ENCODE assay signal across 19 cellular contexts in genomic region chr22:49798486-49799151, GRCh38. TPM values are rescaled to one million over a fixed set of nuclear protein-coding genes. Genes with fewer than 3 reads are reported as not detected.
DNase-seq lines count a peak whose midpoint lies in the region; ATAC-seq, FAIRE-seq and TF ChIP-seq lines count a peak whose summit lies in the region.
"Had no signal": no experiment of that assay in that cellular context is flagged by ENCODE, and none has a peak within 500 bp of the region (broad histone marks: within the 10 kb centered on the region; RNA-seq: fewer than 3 reads in every experiment).

No MANE protein-coding gene starts in this region.

- FAIRE-seq in HepG2 (lab: Jason Lieb, UNC), result no peak
- FAIRE-seq in astrocyte (lab: Jason Lieb, UNC), result no peak
- FAIRE-seq: A204.1, D721Med, GM12892 had no signal

- H3K4me1 Mint-ChIP-seq in astrocyte (ENCODE audit: low read depth, unreplicated experiment), result no peaks in the 10 kb centered on the region
- H3K4me1 Mint-ChIP-seq: GM23338 had no signal

- no peak overlapping the region for H3K27ac ChIP-seq in HepG2 (ENCODE audit: extremely low read length, insufficient read depth, low read length)
- H3K27ac ChIP-seq in right lobe of liver, result no peak overlapping the region
- no peak overlapping the region for H3K27ac ChIP-seq in astrocyte (ENCODE audit: low read depth, low read length)

- no peak overlapping the region for H3K4me3 ChIP-seq in HepG2 (replicated peaks in 1 of 3; ENCODE audit: insufficient read depth in 1 of 3, low read depth in 2 of 3, low read length in 3 of 3)
- H3K4me3 ChIP-seq in right lobe of liver, result no peak overlapping the region
- H3K4me3 ChIP-seq in astrocyte (ENCODE audit: insufficient read depth, low read depth, low read length), result no peak overlapping the region
- H3K4me3 ChIP-seq in mucosa of descending colon, result no peak overlapping the region
- H3K4me3 ChIP-seq: GM23338 had no signal

- TF ChIP-seq EP300 in HepG2 (IDR thresholded peaks at IDR 0.05; ENCODE audit: low read depth in 2 of 2, low read length in 2 of 2) (no peak), HepG2 (CRISPR knock-in tag; IDR thresholded peaks at IDR 0.05; ENCODE audit: borderline replicate concordance) (no peak)

- H3K9ac ChIP-seq in HepG2 (ENCODE audit: insufficient read depth, low read depth, low read length) (no peak overlapping the region), astrocyte (ENCODE audit: low read length) (no peak overlapping the region)

- H3K9me3 Mint-ChIP-seq in astrocyte (ENCODE audit: unreplicated experiment), result no peaks in the 10 kb centered on the region
- H3K9me3 Mint-ChIP-seq: CD8-positive, alpha-beta T cell; GM23338 had no signal

- H3K27ac Mint-ChIP-seq in astrocyte (ENCODE audit: unreplicated experiment), result no peak overlapping the region
- H3K27ac Mint-ChIP-seq: B cell; CD8-positive, alpha-beta T cell; GM23338 had no signal

- no peaks in the 10 kb centered on the region for H3K4me1 ChIP-seq in HepG2 (ENCODE audit: insufficient read depth, low read length)
- H3K4me1 ChIP-seq in right lobe of liver, result no peaks in the 10 kb centered on the region
- H3K4me1 ChIP-seq in astrocyte (ENCODE audit: insufficient read depth, low read length), result no peaks in the 10 kb centered on the region
- H3K4me1 ChIP-seq in mucosa of descending colon (ENCODE audit: low read depth), result no peaks in the 10 kb centered on the region

- POLR2A ChIA-PET in HepG2 (lab: Yijun Ruan, JAX), result no interaction called here

- intact Hi-C loops in HepG2 (cut with micrococcal nuclease; ENCODE audit: unreplicated experiment), result no loop called here
- intact Hi-C loops in right lobe of liver (cut with DNase I), result no loop called here
- intact Hi-C loops in mucosa of descending colon (cut with DNase I, micrococcal nuclease), result no loop called here

- TF ChIP-seq POLR2A in HepG2 (IDR thresholded peaks at IDR 0.05; ENCODE audit: insufficient read depth in 1 of 2, low read depth in 2 of 2, low read length in 2 of 2) (no peak), right lobe of liver (IDR thresholded peaks at IDR 0.05) (no peak)

- in situ Hi-C loops in HepG2 (cut with HindIII; ENCODE audit: extremely low pct_ligation_motif_present, low pct_unique_long_range_greater_than_20kb), result no loop called here

- TF ChIP-seq CTCF in HepG2 (CRISPR knock-in tag; IDR thresholded peaks at IDR 0.05), result no peak
- no peak for TF ChIP-seq CTCF in right lobe of liver (IDR thresholded peaks at IDR 0.05)
- TF ChIP-seq CTCF in astrocyte (IDR thresholded peaks at IDR 0.05; ENCODE audit: insufficient read depth, low read depth, low read length), result no peak
- TF ChIP-seq CTCF in mucosa of descending colon (IDR thresholded peaks at IDR 0.05), result no peak

- peak overlapping the region; percentile 62 for H3K4me3 Mint-ChIP-seq in astrocyte (ENCODE audit: unreplicated experiment)
- H3K4me3 Mint-ChIP-seq: B cell; CD8-positive, alpha-beta T cell; GM23338 had no signal

- no peaks in the 10 kb centered on the region for H3K27me3 ChIP-seq in HepG2 (ENCODE audit: control insufficient read depth in 1 of 2, insufficient read depth in 2 of 2, low read length in 2 of 2)
- no peaks in the 10 kb centered on the region for H3K27me3 ChIP-seq in right lobe of liver
- H3K27me3 ChIP-seq in astrocyte (ENCODE audit: insufficient read depth, low read length), result no peaks in the 10 kb centered on the region

- H3K79me2 ChIP-seq in HepG2 (ENCODE audit: insufficient read depth, low read length) (peaks cover 37% of the 10 kb centered on the region), astrocyte (ENCODE audit: insufficient read depth, low read length) (peaks cover 90% of the 10 kb centered on the region)

- no peak for ATAC-seq in HepG2
- ATAC-seq in right lobe of liver, result no peak
- peak; percentile 5 for ATAC-seq in mucosa of descending colon
- ATAC-seq in HG03342 (IDR thresholded peaks at IDR 0.05; ENCODE audit: unreplicated experiment), result no peak
- ATAC-seq: CD8-positive, alpha-beta T cell; GM23338 had no signal

- CTCF ChIA-PET in HepG2 (lab: Yijun Ruan, JAX; ENCODE audit: low intra/inter-chr PET ratio, low total read pairs), result no interaction called here

- no peak for DNase-seq in HepG2 (ENCODE audit: low spot score)
- no peak for DNase-seq in right lobe of liver
- no peak for DNase-seq in astrocyte (ENCODE audit: low read depth)
- no peak for DNase-seq in mucosa of descending colon
- DNase-seq in glomerular visceral epithelial cell (ENCODE audit: extremely low spot score), result no peak
- no peak for DNase-seq in SKM-1 treated with dmso at 0.1 percent for 144 hours (lab: John Stamatoyannopoulos, UW; ENCODE audit: unreplicated experiment)
- DNase-seq: COR-L47, DMS153, DMS79 treated with DMSO at 0.1 percent for 48 hours, EL, GDM1, H7 had no signal

- H3K36me3 ChIP-seq in HepG2 (replicated peaks in 1 of 2; ENCODE audit: control insufficient read depth in 1 of 2, insufficient read depth in 2 of 2, low read length in 2 of 2) (peaks cover 46 to 85% of the 10 kb centered on the region in 2 experiments), right lobe of liver (peaks cover 4 to 77% (median 28%) of the 10 kb centered on the region in 4 donors), astrocyte (ENCODE audit: insufficient read depth, low read length) (peaks cover 21% of the 10 kb centered on the region), mucosa of descending colon (ENCODE audit: low read depth) (peaks cover 14% of the 10 kb centered on the region)

- no peak for TF ChIP-seq RAD21 in HepG2 (CRISPR knock-in tag; IDR thresholded peaks at IDR 0.05)

- BruUV-seq in HepG2 (replicated peaks; lab: Mats Ljungman, UMichigan), result no TSS peak

- no peaks in the 10 kb centered on the region for H3K27me3 Mint-ChIP-seq in astrocyte (ENCODE audit: low read depth, unreplicated experiment)
- H3K27me3 Mint-ChIP-seq: B cell had no signal

- peaks cover 24% of the 10 kb centered on the region; the same call in 1 of the 2 replicates for H4K20me1 ChIP-seq in HepG2 (ENCODE audit: insufficient read depth, low read length)
- peaks cover 93% of the 10 kb centered on the region for H4K20me1 ChIP-seq in astrocyte (ENCODE audit: insufficient read depth, low read length)

- H3K36me3 Mint-ChIP-seq in astrocyte (ENCODE audit: low read depth, unreplicated experiment), result peaks cover 10% of the 10 kb centered on the region

- WGBS in HepG2 (ENCODE audit: low lambda C conversion rate), result 98% methylated on average over 27 of the region's 37 CpGs
- WGBS in right lobe of liver (ENCODE audit: insufficient coverage, low coverage, low lambda C conversion rate, missing lambda C conversion rate), result 97% methylated on average over 14 of the region's 37 CpGs

- H2AFZ ChIP-seq in HepG2 (ENCODE audit: low read length), result no peak overlapping the region
- no peak overlapping the region for H2AFZ ChIP-seq in astrocyte (ENCODE audit: low read depth, low read length)
- H2AFZ ChIP-seq: GM23338 had no signal

- H3K4me2 ChIP-seq in HepG2 (ENCODE audit: low read depth, low read length), result no peak overlapping the region
- H3K4me2 ChIP-seq in astrocyte (ENCODE audit: low read length), result no peak overlapping the region
- H3K4me2 ChIP-seq: GM23338 had no signal

- H3K9me3 ChIP-seq in HepG2 (ENCODE audit: low read length) (no peaks in the 10 kb centered on the region), right lobe of liver (no peaks in the 10 kb centered on the region), astrocyte (ENCODE audit: insufficient read depth, low read depth, low read length) (no peaks in the 10 kb centered on the region), mucosa of descending colon (no peaks in the 10 kb centered on the region)

RNA-seq across cellular contexts. Expression of gene BRD1, which starts 29.1 kb away (rescaled TPM):
- total RNA-seq in HepG2 (2016; rRNA removed; fragmentation: Illumina TruSeq; extraction: Trizol) (6.6 and 12.0 TPM in 2 replicates), right lobe of liver (10 to 100 TPM in 5 of 6 experiments, 1 to 10 TPM in 1; 9.3 to 17.8 (median 11.6) TPM), astrocyte (30.0 and 32.4 TPM in 2 replicates), mucosa of descending colon (10 to 100 TPM; 33.4 to 51.3 (median 48.4) TPM)
- total RNA-seq in HepG2 (2016; cell fraction: cytosol; rRNA removed; fragmentation: Illumina TruSeq; extraction: Trizol; ENCODE audit: low read depth), result 6.1 and 7.5 TPM in 2 replicates
- 6.3 and 13.3 TPM in 2 replicates for total RNA-seq in HepG2 (2016; cell fraction: insoluble cytoplasmic fraction; rRNA removed; fragmentation: Illumina TruSeq; extraction: Trizol)
- 6.7 and 8.2 TPM in 2 replicates for total RNA-seq in HepG2 (2016; cell fraction: membrane; rRNA removed; fragmentation: Illumina TruSeq; extraction: Trizol)
- total RNA-seq in HepG2 (2016; cell fraction: nucleus; rRNA removed; fragmentation: Illumina TruSeq; extraction: Trizol), result 14.2 and 15.7 TPM in 2 replicates
- 5.1 and 6.4 TPM in 2 replicates for polyA plus RNA-seq in HepG2 (2011; rRNA removed)
- polyA plus RNA-seq in HepG2 (2011; cell fraction: cytosol; rRNA removed), result 3.8 and 3.9 TPM in 2 replicates
- 29.0 and 31.0 TPM in 2 replicates for polyA plus RNA-seq in HepG2 (2011; cell fraction: nucleus; rRNA removed)
- 14.8 and 16.2 TPM in 2 replicates for polyA plus RNA-seq in HepG2 (2012)
- polyA plus RNA-seq in HepG2 (2016; cell fraction: cytosol; fragmentation: Illumina TruSeq; extraction: Trizol; ENCODE audit: low read depth), result 0.67 and 0.95 TPM in 2 replicates
- 8.8 and 10.0 TPM in 2 replicates for polyA plus RNA-seq in HepG2 (2016; cell fraction: insoluble cytoplasmic fraction; fragmentation: Illumina TruSeq; extraction: Trizol; ENCODE audit: low read depth)
- 2.6 and 3.2 TPM in 2 replicates for polyA plus RNA-seq in HepG2 (2016; cell fraction: membrane; fragmentation: Illumina TruSeq; extraction: Trizol; ENCODE audit: low read depth)
- 28.8 and 30.8 TPM in 2 replicates for polyA plus RNA-seq in HepG2 (2016; cell fraction: nucleus; fragmentation: Illumina TruSeq; extraction: Trizol; ENCODE audit: insufficient read depth, low read depth)
- 4.2 and 8.4 TPM in 2 replicates for polyA minus RNA-seq in HepG2 (2011; rRNA and poly(A)+ RNA removed; ENCODE audit: low replicate concordance)
- 7.6 and 8.3 TPM in 2 replicates for polyA minus RNA-seq in HepG2 (2011; cell fraction: cytosol; rRNA and poly(A)+ RNA removed)
- polyA minus RNA-seq in HepG2 (2011; cell fraction: nucleus; rRNA and poly(A)+ RNA removed), result 29.1 and 32.0 TPM in 2 replicates

RNA-seq across cellular contexts. Expression of gene ZBED4, which starts 55.0 kb away (rescaled TPM):
- total RNA-seq in HepG2 (2016; rRNA removed; fragmentation: Illumina TruSeq; extraction: Trizol) (9.6 and 11.9 TPM in 2 replicates), right lobe of liver (1 to 10 TPM; 4.1 to 9.3 (median 5.2) TPM), astrocyte (21.0 and 22.7 TPM in 2 replicates), mucosa of descending colon (10 to 100 TPM; 13.7 to 18.2 (median 18.1) TPM)
- 0.91 and 1.3 TPM in 2 replicates for total RNA-seq in HepG2 (2016; cell fraction: cytosol; rRNA removed; fragmentation: Illumina TruSeq; extraction: Trizol; ENCODE audit: low read depth)
- total RNA-seq in HepG2 (2016; cell fraction: insoluble cytoplasmic fraction; rRNA removed; fragmentation: Illumina TruSeq; extraction: Trizol), result 9.6 and 9.7 TPM in 2 replicates
- total RNA-seq in HepG2 (2016; cell fraction: membrane; rRNA removed; fragmentation: Illumina TruSeq; extraction: Trizol), result 5.5 TPM in 2 replicates
- total RNA-seq in HepG2 (2016; cell fraction: nucleus; rRNA removed; fragmentation: Illumina TruSeq; extraction: Trizol), result 8.0 and 9.8 TPM in 2 replicates
- 5.4 and 6.0 TPM in 2 replicates for polyA plus RNA-seq in HepG2 (2011; rRNA removed)
- 4.8 and 5.6 TPM in 2 replicates for polyA plus RNA-seq in HepG2 (2011; cell fraction: cytosol; rRNA removed)
- polyA plus RNA-seq in HepG2 (2011; cell fraction: nucleus; rRNA removed), result 9.9 and 11.1 TPM in 2 replicates
- 9.9 and 11.2 TPM in 2 replicates for polyA plus RNA-seq in HepG2 (2012)
- polyA plus RNA-seq in HepG2 (2016; cell fraction: cytosol; fragmentation: Illumina TruSeq; extraction: Trizol; ENCODE audit: low read depth), result 0.43 and 0.49 TPM in 2 replicates
- polyA plus RNA-seq in HepG2 (2016; cell fraction: insoluble cytoplasmic fraction; fragmentation: Illumina TruSeq; extraction: Trizol; ENCODE audit: low read depth), result 9.0 and 10.5 TPM in 2 replicates
- polyA plus RNA-seq in HepG2 (2016; cell fraction: membrane; fragmentation: Illumina TruSeq; extraction: Trizol; ENCODE audit: low read depth), result 2.4 and 2.7 TPM in 2 replicates
- polyA plus RNA-seq in HepG2 (2016; cell fraction: nucleus; fragmentation: Illumina TruSeq; extraction: Trizol; ENCODE audit: insufficient read depth, low read depth), result 13.2 and 13.5 TPM in 2 replicates
- polyA minus RNA-seq in HepG2 (2011; rRNA and poly(A)+ RNA removed; ENCODE audit: low replicate concordance), result 7.8 and 12.8 TPM in 2 replicates
- 8.8 and 10.3 TPM in 2 replicates for polyA minus RNA-seq in HepG2 (2011; cell fraction: cytosol; rRNA and poly(A)+ RNA removed)
- polyA minus RNA-seq in HepG2 (2011; cell fraction: nucleus; rRNA and poly(A)+ RNA removed), result 12.1 and 13.2 TPM in 2 replicates
